8 cellular contexts compared by ENCODE assay signal in genomic region chr10:21336476-21337170, GRCh38.
DNase-seq lines count a peak whose midpoint lies in the region; ATAC-seq, FAIRE-seq and TF ChIP-seq lines count a peak whose summit lies in the region.

No MANE protein-coding gene starts in this region.

- H3K9ac ChIP-seq in K562 (ENCODE audit: insufficient read depth in 1 of 2, low read depth in 2 of 2, low read length in 2 of 2) (no peak overlapping the region; a peak in 1 of 4 replicates), kidney (ENCODE audit: low read length in 2 of 2) (no peak overlapping the region)

- H3K4me2 ChIP-seq in K562 (ENCODE audit: insufficient read depth, low read length): peak overlapping the region; percentile 59

- H3K9me3 ChIP-seq in K562 (replicated peaks; ENCODE audit: control insufficient read depth, insufficient read depth, low read depth, low read length) (no peaks in the 10 kb centered on the region), kidney (ENCODE audit: control insufficient read depth in 1 of 2, low read length in 2 of 2) (no peaks in the 10 kb centered on the region)

- CTCF ChIA-PET in K562 (lab: Yijun Ruan, JAX; ENCODE audit: low intra/inter-chr PET ratio): no interaction called here

- no peaks in the 10 kb centered on the region; a peak in 1 of 5 replicates for H3K27me3 ChIP-seq in K562 (ENCODE audit: control insufficient read depth in 2 of 2, insufficient read depth in 2 of 2, low read length in 2 of 2)

- H3K36me3 ChIP-seq in K562 (ENCODE audit: control insufficient read depth, insufficient read depth, low read length) (no peaks in the 10 kb centered on the region), kidney (ENCODE audit: control insufficient read depth in 1 of 2, insufficient read depth in 2 of 2, low read length in 2 of 2) (no peaks in the 10 kb centered on the region)

- TF ChIP-seq RAD21 in K562 (CRISPR knock-in tag; conservative IDR thresholded peaks at IDR 0.05 in 1 of 2, IDR thresholded peaks at IDR 0.05 in 1 of 2): peak in 1 of 2 experiments; percentile 25; a peak in 1 of 4 replicates

- 4% methylated on average over 7 of the region's 8 CpGs for WGBS in K562 (ENCODE audit: insufficient coverage, low coverage, missing lambda C conversion rate)

- TF ChIP-seq CTCF in K562 (IDR thresholded peaks at IDR 0.05 in 2 of 3, conservative IDR thresholded peaks at IDR 0.05 in 1 of 3; ENCODE audit: insufficient read depth in 2 of 3, low read depth in 1 of 3, low read length in 3 of 3) (peak in 2 of 3 experiments; percentile 11; a peak in 1 of 6 replicates), kidney (IDR thresholded peaks at IDR 0.05; ENCODE audit: borderline replicate concordance, extremely low read depth, insufficient read depth) (no peak)

- no TSS peak for BruUV-seq in K562 (replicated peaks; lab: Mats Ljungman, UMichigan)

- H3K27ac ChIP-seq in K562 (ENCODE audit: extremely low read depth, low read depth, low read length): peak overlapping the region; percentile 11; the same call in 1 of the 3 replicates
- no peak overlapping the region for H3K27ac ChIP-seq in kidney (ENCODE audit: low read depth in 2 of 2, low read length in 2 of 2)

- peak; percentile 78; the same call in 1 of the 2 replicates for TF ChIP-seq EP300 in K562 (IDR thresholded peaks at IDR 0.05; ENCODE audit: low read length)

- TF ChIP-seq POLR2A in K562 (conservative IDR thresholded peaks at IDR 0.05): no peak

- no peaks in the 10 kb centered on the region for H3K79me2 ChIP-seq in K562 (ENCODE audit: control insufficient read depth, insufficient read depth, low read length)

- intact Hi-C loops in K562 (cut with micrococcal nuclease): loop anchor here (1.0 kb wide), 1 partner anchor 58 kb away; no protein-coding TSS in a partner anchor
- intact Hi-C loops in kidney (cut with DNase I): no loop called here

- H3K9me1 ChIP-seq in K562 (ENCODE audit: control insufficient read depth, insufficient read depth, low read length): no peaks in the 10 kb centered on the region

- DNase-seq in ACHN (peak; percentile 97), HS-27A (ENCODE audit: low read depth) (peak; percentile 79), K562 (ENCODE audit: extremely low read depth in 1 of 4, low spot score in 3 of 4) (peak; percentile 67 to 91 (median 77)), kidney (peak; percentile 78), NCI-H2107 (lab: John Stamatoyannopoulos, UW) (no peak), NCI-H1694 (lab: John Stamatoyannopoulos, UW) (no peak)
- DNase-seq in activated T-cell treated with anti-CD3 and anti-CD28 coated beads, Interleukin-2, amount 50 U/mL, for 48 hours: no peak

- ATAC-seq in K562 (peak; percentile 91), HG03196 (IDR thresholded peaks at IDR 0.05; ENCODE audit: unreplicated experiment) (no peak)

- 0 out of 2 replicates have a peak, but pooled peaks cover 5% of the 10 kb centered on the region for H4K20me1 ChIP-seq in K562 (replicated peaks; ENCODE audit: control insufficient read depth, insufficient read depth, low read length)

- POLR2A ChIA-PET in K562 (lab: Yijun Ruan, JAX): no interaction called here

- H3K4me3 ChIP-seq in K562 (no peak overlapping the region), kidney (ENCODE audit: low read length in 2 of 2) (no peak overlapping the region)

- no peak overlapping the region for H2AFZ ChIP-seq in K562 (ENCODE audit: low read depth, low read length)

- peak; percentile 91 for FAIRE-seq in K562 (lab: Jason Lieb, UNC)
- no peak for FAIRE-seq in kidney (lab: Jason Lieb, UNC)

- peaks cover 10 to 21% of the 10 kb centered on the region in 2 experiments for H3K4me1 ChIP-seq in K562 (replicated peaks in 1 of 2; ENCODE audit: control insufficient read depth in 2 of 2, insufficient read depth in 2 of 2, low read length in 2 of 2)
- peaks cover 0 to 4% of the 10 kb centered on the region in 2 donors for H3K4me1 ChIP-seq in kidney (ENCODE audit: control insufficient read depth in 1 of 2, insufficient read depth in 1 of 2, low read depth in 1 of 2, low read length in 2 of 2)

- in situ Hi-C loops in ACHN (cut with HindIII; ENCODE audit: low pct_ligation_motif_present, low pct_unique_long_range_greater_than_20kb, low sequenced_read_pairs) (no loop called here), K562 (cut with MboI) (no loop called here)

TF ChIP-seq in K562, 482 proteins besides CTCF, POLR2A, EP300 and RAD21 (continues in another document):
- TF ChIP-seq MLX (CRISPR knock-in tag; conservative IDR thresholded peaks at IDR 0.05) (no peak), STAT5A (IDR thresholded peaks at IDR 0.05; ENCODE audit: borderline replicate concordance, low read length) (peak; percentile 58; the same call in 1 of the 2 replicates), NFE2 (IDR thresholded peaks at IDR 0.05; ENCODE audit: low read depth) (peak; percentile 51; the same call in 1 of the 2 replicates), BRD9 (IDR thresholded peaks at IDR 0.05; ENCODE audit: low read depth, partially characterized antibody) (peak; percentile 44), TFAP4 (CRISPR knock-in tag; IDR thresholded peaks at IDR 0.05; ENCODE audit: borderline replicate concordance) (peak; percentile 14; the same call in 1 of the 2 replicates), FOS (IDR thresholded peaks at IDR 0.05; ENCODE audit: extremely low read depth, insufficient read length) (peak; percentile 78), SMARCC2 (IDR thresholded peaks at IDR 0.05; ENCODE audit: low read depth) (peak; percentile 92), TEAD2 (tag; IDR thresholded peaks at IDR 0.05) (peak; percentile 85), NEUROD1 (IDR thresholded peaks at IDR 0.05; ENCODE audit: borderline replicate concordance, low read depth, low read length, partially characterized antibody) (peak; percentile 81), TRIM24 (IDR thresholded peaks at IDR 0.05) (peak in 1 of 2 experiments; percentile 77; a peak in 2 of 4 replicates), JUN (IDR thresholded peaks at IDR 0.05; ENCODE audit: borderline replicate concordance, low read depth, low read length) (peak; percentile 99), JUN (CRISPR knock-in tag; IDR thresholded peaks at IDR 0.05; ENCODE audit: borderline replicate concordance) (no peak; the same call in 1 of the 2 replicates), CREBBP (IDR thresholded peaks at IDR 0.05; ENCODE audit: low read depth, low read length) (no peak), ARID1B (IDR thresholded peaks at IDR 0.05) (peak; percentile 96), TOE1 (IDR thresholded peaks at IDR 0.05; ENCODE audit: borderline replicate concordance) (no peak), TOE1 (CRISPR knock-in tag; IDR thresholded peaks at IDR 0.05; ENCODE audit: borderline replicate concordance, low read depth) (no peak), ZNF398 (CRISPR knock-in tag; IDR thresholded peaks at IDR 0.05) (no peak), TAF9B (IDR thresholded peaks at IDR 0.05; ENCODE audit: partially characterized antibody) (peak; percentile 78), NR2C2 (CRISPR knock-in tag; IDR thresholded peaks at IDR 0.05) (no peak), NR2C2 (tag; IDR thresholded peaks at IDR 0.05) (0 out of 2 replicates have a peak, but pooled peaks have one; percentile 23), SMARCA4 (IDR thresholded peaks at IDR 0.05) (peak; percentile 98), ETV6 (IDR thresholded peaks at IDR 0.05; ENCODE audit: borderline replicate concordance in 1 of 2, low read depth in 2 of 2, low read length in 1 of 2) (no peak), ETV6 (CRISPR knock-in tag; IDR thresholded peaks at IDR 0.05; ENCODE audit: borderline replicate concordance) (no peak), RNF2 (IDR thresholded peaks at IDR 0.05) (0 out of 2 replicates have a peak, but pooled peaks have one; percentile 26), ZKSCAN1 (IDR thresholded peaks at IDR 0.05; ENCODE audit: low read depth, low read length) (peak; percentile 19; the same call in 1 of the 2 replicates), ZNF239 (CRISPR knock-in tag; IDR thresholded peaks at IDR 0.05) (no peak), SMARCE1 (IDR thresholded peaks at IDR 0.05) (peak; percentile 99), RCOR1 (IDR thresholded peaks at IDR 0.05; ENCODE audit: borderline replicate concordance in 1 of 2, low read depth in 2 of 2, low read length in 2 of 2) (peak in 1 of 2 experiments; percentile 73; a peak in 1 of 4 replicates)

Comparison
In these comparisons a context has a peak if more than half of its experiments do, and no peak if none do; other contexts are left out.
1. DNase-seq: peak in ACHN (single experiment), HS-27A (single experiment), K562 (4 of 4) and kidney (single experiment); none in NCI-H2107 (single experiment), NCI-H1694 (single experiment) and activated T-cell treated with anti-CD3 and anti-CD28 coated beads, Interleukin-2, amount 50 U/mL, for 48 hours (0 of 2).